ENCODE assay signal across 9 cellular contexts in the genomic region with DNA sequence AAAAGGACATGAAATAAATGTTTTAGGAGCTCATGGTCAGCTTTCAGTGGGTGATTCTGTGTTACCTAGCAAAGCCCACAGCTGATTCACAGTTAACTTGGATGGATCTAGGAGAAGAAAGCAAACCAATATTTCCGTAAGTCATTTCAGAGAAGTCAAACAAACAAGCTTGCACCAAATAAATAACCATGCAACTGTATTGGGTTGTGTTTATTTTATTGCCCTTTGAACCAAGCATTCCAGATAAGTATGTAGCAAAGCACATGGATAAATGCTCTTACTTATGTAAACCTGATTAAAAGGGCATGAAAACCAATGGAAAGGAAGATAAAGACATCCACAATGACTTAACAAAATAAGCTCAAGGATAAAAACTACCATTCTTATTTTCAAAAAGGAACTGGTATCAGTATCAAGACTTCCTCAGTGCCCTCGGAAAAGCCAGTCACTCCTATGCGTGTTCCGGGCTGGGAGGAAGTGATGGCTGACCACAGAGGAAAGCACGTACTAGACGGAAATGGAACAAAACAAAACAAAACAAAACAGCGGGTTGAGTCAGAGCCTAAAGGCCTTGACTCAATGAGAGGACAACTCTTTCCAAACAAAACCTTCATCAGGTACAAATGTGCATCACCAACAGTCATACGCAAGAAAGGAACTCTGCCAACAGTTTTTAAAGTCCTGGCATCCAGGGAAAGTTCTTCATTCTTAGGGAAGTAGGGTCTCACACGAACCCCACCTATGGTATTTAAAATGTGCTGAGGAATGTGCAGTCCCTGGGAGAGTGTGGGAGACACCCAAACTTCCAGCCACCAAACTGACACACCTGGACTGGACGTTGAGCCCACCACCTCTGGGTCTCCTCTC.
DNase-seq lines count a peak whose midpoint lies in the region; ATAC-seq and TF ChIP-seq lines count a peak whose summit lies in the region.
"Had no signal": no experiment of that assay in that cellular context is flagged by ENCODE, and none has a peak within 500 bp of the region (broad histone marks: within the 10 kb centered on the region; RNA-seq: fewer than 3 reads in every experiment).

No MANE protein-coding gene starts in this region.

- intact Hi-C loops in dendritic cell treated with granulocyte-macrophage colony-stimulating factor and Interleukin-4, amounts not matched to agents 40 ng/mL and 50 ng/mL, for 4 days (cut with micrococcal nuclease), result no loop called here
- intact Hi-C loops in natural killer cell (cut with micrococcal nuclease), result loop anchor here (2.0 kb wide), 2 partner anchors 43 to 87 kb away; no protein-coding TSS in a partner anchor

- peak in 3 of 4 experiments; percentile 6 to 18 (median 12) for DNase-seq in activated CD4-positive, CD25-positive, alpha-beta regulatory T cell (lab: John Stamatoyannopoulos, UW)
- DNase-seq in activated CD4-positive, CD25-positive, alpha-beta regulatory T cell treated with anti-CD3 and anti-CD28 coated beads, Interleukin-2, amount 50 U/mL, for 72 hours, result no peak
- peak; percentile 76 for DNase-seq in activated CD4-positive, alpha-beta T cell treated with anti-CD3 and anti-CD28 coated beads for 48 hours
- peak; percentile 45 for DNase-seq in natural killer cell

- H3K36me3 Mint-ChIP-seq in dendritic cell treated with granulocyte-macrophage colony-stimulating factor and Interleukin-4, amounts not matched to agents 40 ng/mL and 50 ng/mL, for 4 days (ENCODE audit: low read depth), result no peaks in the 10 kb centered on the region
- H3K36me3 Mint-ChIP-seq in natural killer cell, result peaks cover 6% of the 10 kb centered on the region

- peak overlapping the region; percentile 58 for H3K27ac Mint-ChIP-seq in dendritic cell treated with granulocyte-macrophage colony-stimulating factor and Interleukin-4, amounts not matched to agents 40 ng/mL and 50 ng/mL, for 4 days
- peak overlapping the region; percentile 89 to 94 for H3K27ac Mint-ChIP-seq in natural killer cell

- H3K27ac ChIP-seq in temporal lobe (ENCODE audit: low read depth, low read length), result peak overlapping the region; percentile 55
- H3K27ac ChIP-seq: 22Rv1 had no signal

- peak; percentile 83 to 91 (median 90) for ATAC-seq in natural killer cell
- no peak for ATAC-seq in HG03571 (IDR thresholded peaks at IDR 0.05; ENCODE audit: unreplicated experiment)
- no peak for ATAC-seq in GM19455 (IDR thresholded peaks at IDR 0.05; ENCODE audit: unreplicated experiment)

- peaks cover 19% of the 10 kb centered on the region for H3K4me1 Mint-ChIP-seq in dendritic cell treated with granulocyte-macrophage colony-stimulating factor and Interleukin-4, amounts not matched to agents 40 ng/mL and 50 ng/mL, for 4 days (ENCODE audit: low read depth)
- peaks cover 80 to 82% of the 10 kb centered on the region in 2 donors for H3K4me1 Mint-ChIP-seq in natural killer cell

- TF ChIP-seq CTCF in natural killer cell (IDR thresholded peaks at IDR 0.05), result no peak

- no peak overlapping the region for H3K4me3 Mint-ChIP-seq in dendritic cell treated with granulocyte-macrophage colony-stimulating factor and Interleukin-4, amounts not matched to agents 40 ng/mL and 50 ng/mL, for 4 days
- H3K4me3 Mint-ChIP-seq in natural killer cell, result peak overlapping the region; percentile 67

- no peaks in the 10 kb centered on the region for H3K27me3 Mint-ChIP-seq in dendritic cell treated with granulocyte-macrophage colony-stimulating factor and Interleukin-4, amounts not matched to agents 40 ng/mL and 50 ng/mL, for 4 days
- no peaks in the 10 kb centered on the region for H3K27me3 Mint-ChIP-seq in natural killer cell (ENCODE audit: low read depth in 2 of 2)

- H3K9me3 Mint-ChIP-seq in dendritic cell treated with granulocyte-macrophage colony-stimulating factor and Interleukin-4, amounts not matched to agents 40 ng/mL and 50 ng/mL, for 4 days, result peaks cover 14% of the 10 kb centered on the region
- peaks cover 0 to 2% of the 10 kb centered on the region in 2 donors for H3K9me3 Mint-ChIP-seq in natural killer cell

Comparison
In these comparisons a context has a peak if more than half of its experiments do, and no peak if none do; other contexts are left out.
1. ATAC-seq: peak in natural killer cell (3 of 3); none in HG03571 (single experiment) and GM19455 (single experiment).